Comparison of ENCODE assay signal across 11 cellular contexts in the genomic region with DNA sequence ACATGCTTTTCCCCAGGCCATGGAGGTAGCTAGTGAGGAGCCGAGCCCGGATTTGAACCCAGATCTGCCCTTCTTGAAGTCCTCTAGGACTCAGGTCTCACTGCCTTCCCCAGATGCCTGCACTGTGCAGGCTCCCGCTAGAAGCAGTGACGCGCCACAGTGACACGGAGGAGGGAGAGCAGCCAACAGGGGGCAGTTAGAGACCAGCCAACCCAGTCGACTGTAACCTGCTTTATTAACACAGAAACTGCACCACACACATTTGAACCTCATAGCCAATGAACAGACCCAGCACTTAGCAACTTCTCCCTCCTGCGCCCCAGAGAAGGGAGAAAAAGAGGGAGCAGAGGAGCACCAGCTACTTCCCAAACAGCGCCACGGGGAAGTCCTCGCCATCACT. TPM values are rescaled to one million over a fixed set of nuclear protein-coding genes. Genes with fewer than 3 reads are reported as not detected.
A peak's percentile ranks its signal among the peaks of the same experiment; 100 is the strongest.
DNase-seq lines count a peak whose midpoint lies in the region; ATAC-seq, FAIRE-seq and TF ChIP-seq lines count a peak whose summit lies in the region.
"Had no signal": no experiment of that assay in that cellular context is flagged by ENCODE, and none has a peak within 500 bp of the region (broad histone marks: within the 10 kb centered on the region; RNA-seq: fewer than 3 reads in every experiment).

No MANE protein-coding gene starts in this region.

- peak in 1 of 2 experiments; percentile 41; a peak in 2 of 5 replicates for TF ChIP-seq RAD21 in A549 (conservative IDR thresholded peaks at IDR 0.05 in 1 of 2, IDR thresholded peaks at IDR 0.05 in 1 of 2)

- H3K9me3 ChIP-seq in A549 (no peaks in the 10 kb centered on the region), transverse colon (no peaks in the 10 kb centered on the region)

- TF ChIP-seq EP300 in A549 (IDR thresholded peaks at IDR 0.05) (no peak), transverse colon (IDR thresholded peaks at IDR 0.05; ENCODE audit: low read depth) (no peak)

- no peak for FAIRE-seq in A549 (lab: Jason Lieb, UNC)

- TF ChIP-seq POLR2A in A549 (IDR thresholded peaks at IDR 0.05; ENCODE audit: low read length): no peak
- no peak for TF ChIP-seq POLR2A in transverse colon (IDR thresholded peaks at IDR 0.05)

- H3K4me1 ChIP-seq in A549: no peaks in the 10 kb centered on the region
- H3K4me1 ChIP-seq in transverse colon: peaks cover 0 to 7% (median 0%) of the 10 kb centered on the region in 4 donors

- intact Hi-C loops in transverse colon (cut with DNase I; ENCODE audit: low total_unique reads): no loop called here
- intact Hi-C loops in posterior vena cava (cut with DNase I): no loop called here

- H3K4me3 ChIP-seq in A549: no peak overlapping the region
- no peak overlapping the region for H3K4me3 ChIP-seq in GM06990 (replicated peaks; ENCODE audit: low read depth, low read length)
- no peak overlapping the region for H3K4me3 ChIP-seq in fibroblast of pulmonary artery (replicated peaks; ENCODE audit: low read depth, low read length)
- no peak overlapping the region for H3K4me3 ChIP-seq in transverse colon

- 66% methylated on average over 11 of the region's 11 CpGs for WGBS in A549 (ENCODE audit: missing lambda C conversion rate)
- WGBS in transverse colon (ENCODE audit: low coverage in 1 of 2), 2 donors: 91% methylated on average over 11 of the region's 11 CpGs; no CpG with 5 or more reads in 1 of the 2 donors

- H3K27me3 ChIP-seq in GM06990 (replicated peaks; ENCODE audit: control insufficient read depth, insufficient read depth, low read length): no peaks in the 10 kb centered on the region
- no peaks in the 10 kb centered on the region for H3K27me3 ChIP-seq in transverse colon

- no peak overlapping the region for H3K4me2 ChIP-seq in A549

- ATAC-seq in A549: peak; percentile 56 to 83; a peak in 4 of 6 replicates
- ATAC-seq: CD8-positive, alpha-beta T cell had no signal

- TF ChIP-seq CTCF in A549 (IDR thresholded peaks at IDR 0.05) (no peak), GM06990 (IDR thresholded peaks at IDR 0.05; ENCODE audit: insufficient read depth, low read length, poor library complexity, severe bottlenecking) (peak; percentile 11), fibroblast of pulmonary artery (IDR thresholded peaks at IDR 0.05; ENCODE audit: low read length, missing control alignments) (no peak), transverse colon (IDR thresholded peaks at IDR 0.05) (no peak)

- peak in 1 of 2 experiments; percentile 35 for DNase-seq in A549 (ENCODE audit: low read depth in 1 of 2, low spot score in 1 of 2)
- DNase-seq in GM06990 (ENCODE audit: extremely low read depth, insufficient read length): no peak
- DNase-seq in SK-N-DZ (ENCODE audit: low spot score): peak; percentile 60
- DNase-seq in fibroblast of pulmonary artery (ENCODE audit: low read depth): peak; percentile 14
- DNase-seq in GF-D8 (lab: John Stamatoyannopoulos, UW): no peak
- no peak for DNase-seq in transverse colon
- no peak for DNase-seq in stimulated activated naive CD4-positive, alpha-beta T cell (lab: John Stamatoyannopoulos, UW)
- DNase-seq in posterior vena cava (ENCODE audit: low spot score): no peak
- DNase-seq: CD8-positive, alpha-beta T cell; effector CD8-positive, alpha-beta T cell; NCI-H1436 had no signal

- in situ Hi-C loops in transverse colon (cut with MboI; ENCODE audit: low pct_ligation_motif_present in 1 of 4, low pct_unique_long_range_greater_than_20kb in 1 of 4, low sequenced_read_pairs in 3 of 4): no loop called here

- H3K27ac ChIP-seq in A549 (no peak overlapping the region), transverse colon (no peak overlapping the region)

- CTCF ChIA-PET in A549 (lab: Yijun Ruan, JAX): interaction anchor here (0.8 to 3.1 kb wide), 4 partner anchors 10 to 268 kb away, joined by 3 to 16 read pairs (median 4); no protein-coding TSS in a partner anchor

- H3K36me3 ChIP-seq in GM06990 (ENCODE audit: control insufficient read depth, insufficient read depth, low read length) (no peaks in the 10 kb centered on the region), transverse colon (no peaks in the 10 kb centered on the region)

- POLR2A ChIA-PET in A549 (lab: Yijun Ruan, JAX): no interaction called here

TF ChIP-seq in A549, 52 proteins besides CTCF, POLR2A, EP300 and RAD21:
- TF ChIP-seq CHD2 (IDR thresholded peaks at IDR 0.05; ENCODE audit: low read length, partially characterized antibody) (no peak), JUN (IDR thresholded peaks at IDR 0.05) (no peak), EHF (CRISPR knock-in tag; IDR thresholded peaks at IDR 0.05) (no peak), TFCP2L1 (CRISPR knock-in tag; IDR thresholded peaks at IDR 0.05) (no peak), BHLHE40 (IDR thresholded peaks at IDR 0.05; ENCODE audit: low read depth, low read length) (no peak)
- TF ChIP-seq, protein P1, sequence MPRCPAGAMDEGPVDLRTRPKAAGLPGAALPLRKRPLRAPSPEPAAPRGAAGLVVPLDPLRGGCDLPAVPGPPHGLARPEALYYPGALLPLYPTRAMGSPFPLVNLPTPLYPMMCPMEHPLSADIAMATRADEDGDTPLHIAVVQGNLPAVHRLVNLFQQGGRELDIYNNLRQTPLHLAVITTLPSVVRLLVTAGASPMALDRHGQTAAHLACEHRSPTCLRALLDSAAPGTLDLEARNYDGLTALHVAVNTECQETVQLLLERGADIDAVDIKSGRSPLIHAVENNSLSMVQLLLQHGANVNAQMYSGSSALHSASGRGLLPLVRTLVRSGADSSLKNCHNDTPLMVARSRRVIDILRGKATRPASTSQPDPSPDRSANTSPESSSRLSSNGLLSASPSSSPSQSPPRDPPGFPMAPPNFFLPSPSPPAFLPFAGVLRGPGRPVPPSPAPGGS (IDR thresholded peaks at IDR 0.05): no peak
- TF ChIP-seq, protein P2, sequence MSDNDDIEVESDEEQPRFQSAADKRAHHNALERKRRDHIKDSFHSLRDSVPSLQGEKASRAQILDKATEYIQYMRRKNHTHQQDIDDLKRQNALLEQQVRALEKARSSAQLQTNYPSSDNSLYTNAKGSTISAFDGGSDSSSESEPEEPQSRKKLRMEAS (IDR thresholded peaks at IDR 0.05): no peak

RNA-seq across cellular contexts. Expression of a gene that starts 27.4 kb away (rescaled TPM):
- 3.3 and 3.9 TPM in 2 replicates for polyA plus RNA-seq in A549 (2011; rRNA removed)
- 1.8 and 2.1 TPM in 2 replicates for polyA plus RNA-seq in A549 (2012; cell fraction: cytosol; rRNA removed)
- 16.9 and 20.3 TPM in 2 replicates for polyA plus RNA-seq in A549 (2012; cell fraction: nucleus; rRNA removed)
- 1.9 to 3.8 TPM (median 3.4 TPM) in 3 replicates for polyA plus RNA-seq in A549 (2017; fragmentation: RNase III; extraction: RNeasy Plus Mini Kit Qiagen cat#74134 plus additional on column Dnase treatment)
- polyA minus RNA-seq in A549 (2011; rRNA and poly(A)+ RNA removed): 3.1 and 3.7 TPM in 2 replicates
- 0.32 and 2.1 TPM in 2 replicates for polyA plus RNA-seq in SK-N-DZ (2014; cell fraction: cytosol; rRNA removed)
- 2.4 and 3.6 TPM in 2 replicates for polyA plus RNA-seq in SK-N-DZ (2014; cell fraction: nucleus; rRNA removed)
- total RNA-seq in transverse colon: 1 to 10 TPM in 2 of 4 donors, not detected in 2; 1.9 to 4.9 TPM
- 10 to 100 TPM in 1 of 2 donors, 1 to 10 TPM in 1; 5.9 to 15.3 TPM for total RNA-seq in posterior vena cava

RNA-seq across cellular contexts. Expression of a gene that starts 27.8 kb away (rescaled TPM):
- polyA plus RNA-seq in A549 (2011; rRNA removed): 3.5 and 4.2 TPM in 2 replicates
- 1.2 and 1.6 TPM in 2 replicates for polyA plus RNA-seq in A549 (2012; cell fraction: cytosol; rRNA removed)
- 1.7 TPM in 2 replicates for polyA plus RNA-seq in A549 (2012; cell fraction: nucleus; rRNA removed)
- 1.9 to 2.5 TPM (median 2.0 TPM) in 3 replicates for polyA plus RNA-seq in A549 (2017; fragmentation: RNase III; extraction: RNeasy Plus Mini Kit Qiagen cat#74134 plus additional on column Dnase treatment)
- polyA minus RNA-seq in A549 (2011; rRNA and poly(A)+ RNA removed): 1.4 and 2.7 TPM in 2 replicates
- polyA plus RNA-seq in SK-N-DZ (2014; cell fraction: cytosol; rRNA removed): 0.52 and 3.6 TPM in 2 replicates
- polyA plus RNA-seq in SK-N-DZ (2014; cell fraction: nucleus; rRNA removed): 3.4 and 5.2 TPM in 2 replicates
- total RNA-seq in transverse colon: 1 to 10 TPM in 1 of 4 donors, under 1 TPM in 2, not detected in 1; 0.68 to 2.4 (median 0.80) TPM
- 1 to 10 TPM; 2.9 to 3.5 TPM for total RNA-seq in posterior vena cava

RNA-seq across cellular contexts. Expression of a gene that starts 29.0 kb away (rescaled TPM):
- polyA plus RNA-seq in A549 (2011; rRNA removed): 10.0 and 13.1 TPM in 2 replicates
- 19.7 and 25.3 TPM in 2 replicates for polyA plus RNA-seq in A549 (2012; cell fraction: cytosol; rRNA removed)
- 30.0 and 34.0 TPM in 2 replicates for polyA plus RNA-seq in A549 (2012; cell fraction: nucleus; rRNA removed)
- polyA plus RNA-seq in A549 (2017; fragmentation: RNase III; extraction: RNeasy Plus Mini Kit Qiagen cat#74134 plus additional on column Dnase treatment): 36.7 to 38.4 TPM (median 38.2 TPM) in 3 replicates
- polyA minus RNA-seq in A549 (2011; rRNA and poly(A)+ RNA removed): 22.3 and 25.4 TPM in 2 replicates
- polyA plus RNA-seq in SK-N-DZ (2014; cell fraction: cytosol; rRNA removed): 21.8 and 28.3 TPM in 2 replicates
- 20.0 and 21.4 TPM in 2 replicates for polyA plus RNA-seq in SK-N-DZ (2014; cell fraction: nucleus; rRNA removed)
- total RNA-seq in transverse colon: 10 to 100 TPM; 25.9 to 41.9 (median 30.5) TPM
- 10 to 100 TPM; 19.8 to 21.8 TPM for total RNA-seq in posterior vena cava

RNA-seq across cellular contexts. Expression of a gene that starts 35.6 kb away (rescaled TPM):
- polyA plus RNA-seq in A549 (2011; rRNA removed) (15.2 and 15.7 TPM in 2 replicates), A549 (2017; fragmentation: RNase III; extraction: RNeasy Plus Mini Kit Qiagen cat#74134 plus additional on column Dnase treatment) (29.9 to 33.0 TPM (median 31.6 TPM) in 3 replicates)
- 66.3 and 69.9 TPM in 2 replicates for polyA plus RNA-seq in A549 (2012; cell fraction: cytosol; rRNA removed)
- polyA plus RNA-seq in A549 (2012; cell fraction: nucleus; rRNA removed): 103 and 122 TPM in 2 replicates
- polyA minus RNA-seq in A549 (2011; rRNA and poly(A)+ RNA removed): 9.5 and 10.7 TPM in 2 replicates
- 30.0 and 50.0 TPM in 2 replicates for polyA plus RNA-seq in SK-N-DZ (2014; cell fraction: cytosol; rRNA removed)
- polyA plus RNA-seq in SK-N-DZ (2014; cell fraction: nucleus; rRNA removed): 114 and 118 TPM in 2 replicates
- total RNA-seq in transverse colon (10 to 100 TPM; 17.1 to 98.4 (median 37.2) TPM), posterior vena cava (10 to 100 TPM; 16.7 to 23.9 TPM)

RNA-seq across cellular contexts. Expression of a gene that starts 42.7 kb away (rescaled TPM):
- 24.9 and 28.6 TPM in 2 replicates for polyA plus RNA-seq in A549 (2011; rRNA removed)
- polyA plus RNA-seq in A549 (2012; cell fraction: cytosol; rRNA removed): 47.0 and 50.9 TPM in 2 replicates
- 539 and 545 TPM in 2 replicates for polyA plus RNA-seq in A549 (2012; cell fraction: nucleus; rRNA removed)
- 45.3 to 47.8 TPM (median 46.7 TPM) in 3 replicates for polyA plus RNA-seq in A549 (2017; fragmentation: RNase III; extraction: RNeasy Plus Mini Kit Qiagen cat#74134 plus additional on column Dnase treatment)
- polyA minus RNA-seq in A549 (2011; rRNA and poly(A)+ RNA removed): 12.0 and 12.7 TPM in 2 replicates
- 18.8 and 26.7 TPM in 2 replicates for polyA plus RNA-seq in SK-N-DZ (2014; cell fraction: cytosol; rRNA removed)
- polyA plus RNA-seq in SK-N-DZ (2014; cell fraction: nucleus; rRNA removed): 206 and 266 TPM in 2 replicates
- 100 to 1,000 TPM in 2 of 4 donors, 10 to 100 TPM in 2; 80.0 to 239 (median 113) TPM for total RNA-seq in transverse colon
- 10 to 100 TPM; 17.7 to 32.5 TPM for total RNA-seq in posterior vena cava

Comparison
In these comparisons a context has a peak if more than half of its experiments do, and no peak if none do; other contexts are left out.
1. DNase-seq: peak in SK-N-DZ (single experiment) and fibroblast of pulmonary artery (single experiment); none in GM06990 (single experiment), GF-D8 (single experiment), transverse colon (single experiment), stimulated activated naive CD4-positive, alpha-beta T cell (0 of 6) and posterior vena cava (single experiment).